17 cellular contexts compared by ENCODE assay signal in the genomic region with DNA sequence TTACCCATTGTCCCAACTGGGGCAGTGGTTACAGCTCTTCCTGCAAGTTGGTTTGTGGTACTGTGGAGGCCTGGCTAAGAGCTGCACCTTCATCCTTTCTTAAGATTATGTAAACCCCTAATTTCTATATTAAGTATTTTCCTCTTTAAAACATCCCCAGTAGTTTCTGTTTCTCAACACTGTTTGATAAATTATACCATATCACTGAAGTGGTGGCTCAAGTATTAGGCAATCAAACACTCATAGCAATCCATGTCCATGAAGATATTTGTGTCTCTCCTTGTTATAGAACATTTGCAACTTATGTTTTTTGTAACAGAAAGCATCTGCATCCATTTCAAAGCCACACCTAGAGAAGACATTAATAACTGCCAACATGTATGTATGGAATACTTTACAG.
"Had no signal": no experiment of that assay in that cellular context is flagged by ENCODE, and none has a peak within 500 bp of the region (broad histone marks: within the 10 kb centered on the region; RNA-seq: fewer than 3 reads in every experiment).

No MANE protein-coding gene starts in this region.

- H3K9me3 ChIP-seq: ascending aorta, lower lobe of right lung, upper lobe of right lung had no signal

- H3K27ac Mint-ChIP-seq: activated CD8-positive, alpha-beta memory T cell treated with anti-CD3 and anti-CD28 coated beads, Interleukin-2, amount 10 ng/mL, durations not matched to agents 7 days and 5 days; activated naive CD4-positive, alpha-beta T cell treated with anti-CD3 and anti-CD28 coated beads for 36 hours; activated T-helper 2 cell treated with anti-CD3 and anti-CD28 coated beads, Interferon-gamma antibody, Interleukin-2, Interleukin-4, amounts not matched to agents 10 μg/mL and 5 μg/mL and 100 μg/mL, durations not matched to agents 14 hours and 24 hours and 36 hours; nephron; stimulated activated naive B cell treated with anti-CD40 and anti-IgM and Interleukin-4, amounts not matched to agents 10 μg/mL and 1 μg/mL and 100 μg/mL, for 72 hours had no signal

- H3K9me3 Mint-ChIP-seq: activated naive CD4-positive, alpha-beta T cell treated with anti-CD3 and anti-CD28 coated beads for 36 hours; activated T-helper 2 cell treated with anti-CD3 and anti-CD28 coated beads, Interferon-gamma antibody, Interleukin-2, Interleukin-4, amounts not matched to agents 10 μg/mL and 5 μg/mL and 100 μg/mL, durations not matched to agents 14 hours and 24 hours and 36 hours; central memory CD8-positive, alpha-beta T cell; nephron; stimulated activated naive B cell treated with anti-CD40 and anti-IgM and Interleukin-4, amounts not matched to agents 10 μg/mL and 1 μg/mL and 100 μg/mL, for 72 hours had no signal

- H3K27me3 Mint-ChIP-seq: activated CD8-positive, alpha-beta memory T cell treated with anti-CD3 and anti-CD28 coated beads, Interleukin-2, amount 10 ng/mL, durations not matched to agents 7 days and 5 days; central memory CD8-positive, alpha-beta T cell; stimulated activated naive B cell treated with anti-CD40 and anti-IgM and Interleukin-4, amounts not matched to agents 10 μg/mL and 1 μg/mL and 100 μg/mL, for 72 hours had no signal

- H3K4me1 Mint-ChIP-seq: central memory CD8-positive, alpha-beta T cell; nephron had no signal

- H3K4me3 Mint-ChIP-seq: activated CD8-positive, alpha-beta memory T cell treated with anti-CD3 and anti-CD28 coated beads, Interleukin-2, amount 10 ng/mL, durations not matched to agents 7 days and 5 days; activated naive CD4-positive, alpha-beta T cell treated with anti-CD3 and anti-CD28 coated beads for 36 hours; central memory CD8-positive, alpha-beta T cell; nephron; stimulated activated naive B cell treated with anti-CD40 and anti-IgM and Interleukin-4, amounts not matched to agents 10 μg/mL and 1 μg/mL and 100 μg/mL, for 72 hours had no signal

- H3K27ac ChIP-seq: ascending aorta, coronary artery, lower lobe of right lung, upper lobe of right lung, WERI-Rb-1 had no signal

- ATAC-seq: activated CD8-positive, alpha-beta memory T cell treated with anti-CD3 and anti-CD28 coated beads, Interleukin-2, amount 10 ng/mL, durations not matched to agents 7 days and 5 days; left cardiac atrium; stimulated activated naive B cell treated with anti-CD40 and anti-IgM and Interleukin-4, amounts not matched to agents 10 μg/mL and 1 μg/mL and 100 μg/mL, for 72 hours; upper lobe of right lung had no signal

- DNase-seq: activated CD4-positive, alpha-beta T cell treated with anti-CD3 and anti-CD28 coated beads for 1 hour; activated CD4-positive, alpha-beta T cell treated with anti-CD3 and anti-CD28 coated beads, Interleukin-2, amount 50 U/mL, for 48 hours; activated CD8-positive, alpha-beta memory T cell treated with anti-CD3 and anti-CD28 coated beads, Interleukin-2, amount 10 ng/mL, durations not matched to agents 7 days and 5 days; activated naive CD4-positive, alpha-beta T cell treated with anti-CD3 and anti-CD28 coated beads for 36 hours; left cardiac atrium; lower lobe of right lung; posterior cingulate gyrus; stimulated activated naive B cell treated with anti-CD40 and anti-IgM and Interleukin-4, amounts not matched to agents 10 μg/mL and 1 μg/mL and 100 μg/mL, for 72 hours; SW 1271; T-helper 2 cell; upper lobe of right lung; WERI-Rb-1 had no signal

- H3K27me3 ChIP-seq: ascending aorta, upper lobe of right lung had no signal

- H3K4me1 ChIP-seq: ascending aorta, lower lobe of right lung, upper lobe of right lung had no signal

- H3K4me3 ChIP-seq: ascending aorta, coronary artery, lower lobe of right lung, upper lobe of right lung had no signal
